ENCODE assay signal across 1 cellular context in the genomic region with DNA sequence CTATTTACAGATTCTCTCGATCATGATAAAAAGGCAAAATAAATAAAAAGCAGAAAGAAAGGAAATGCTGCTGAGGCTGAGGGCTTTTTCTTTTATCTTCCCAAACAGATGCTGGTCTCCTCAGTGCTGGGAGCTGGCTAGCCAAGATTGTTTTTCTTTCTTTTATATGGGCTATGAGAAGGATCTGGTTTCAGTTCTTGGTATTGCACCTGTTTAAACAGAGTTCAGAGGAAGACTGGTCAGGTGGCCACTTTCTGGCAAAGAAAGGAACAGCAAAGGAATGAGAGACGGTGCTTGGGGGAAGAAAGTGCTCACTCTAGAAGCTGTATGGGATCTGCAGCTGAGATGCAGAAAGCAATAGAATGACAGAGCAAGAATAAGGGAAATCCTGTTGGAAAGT.
TF ChIP-seq lines count a peak whose summit lies in the region.

No MANE protein-coding gene starts in this region.

TF ChIP-seq in HEK293, 187 proteins besides CTCF, POLR2A, EP300 and RAD21:
- TF ChIP-seq, protein P1, sequence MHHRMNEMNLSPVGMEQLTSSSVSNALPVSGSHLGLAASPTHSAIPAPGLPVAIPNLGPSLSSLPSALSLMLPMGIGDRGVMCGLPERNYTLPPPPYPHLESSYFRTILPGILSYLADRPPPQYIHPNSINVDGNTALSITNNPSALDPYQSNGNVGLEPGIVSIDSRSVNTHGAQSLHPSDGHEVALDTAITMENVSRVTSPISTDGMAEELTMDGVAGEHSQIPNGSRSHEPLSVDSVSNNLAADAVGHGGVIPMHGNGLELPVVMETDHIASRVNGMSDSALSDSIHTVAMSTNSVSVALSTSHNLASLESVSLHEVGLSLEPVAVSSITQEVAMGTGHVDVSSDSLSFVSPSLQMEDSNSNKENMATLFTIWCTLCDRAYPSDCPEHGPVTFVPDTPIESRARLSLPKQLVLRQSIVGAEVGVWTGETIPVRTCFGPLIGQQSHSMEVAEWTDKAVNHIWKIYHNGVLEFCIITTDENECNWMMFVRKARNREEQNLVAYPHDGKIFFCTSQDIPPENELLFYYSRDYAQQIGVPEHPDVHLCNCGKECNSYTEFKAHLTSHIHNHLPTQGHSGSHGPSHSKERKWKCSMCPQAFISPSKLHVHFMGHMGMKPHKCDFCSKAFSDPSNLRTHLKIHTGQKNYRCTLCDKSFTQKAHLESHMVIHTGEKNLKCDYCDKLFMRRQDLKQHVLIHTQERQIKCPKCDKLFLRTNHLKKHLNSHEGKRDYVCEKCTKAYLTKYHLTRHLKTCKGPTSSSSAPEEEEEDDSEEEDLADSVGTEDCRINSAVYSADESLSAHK (tag by site-specific recombination; IDR thresholded peaks at IDR 0.05) = no peak
- TF ChIP-seq ZXDB (tag by site-specific recombination; IDR thresholded peaks at IDR 0.05) = peak; percentile 39; the same call in 1 of the 2 replicates
- TF ChIP-seq ZNF10 (tag by site-specific recombination; IDR thresholded peaks at IDR 0.05) = peak; percentile 74; the same call in 1 of the 2 replicates
- peak; percentile 75 for TF ChIP-seq PRDM1 (tag by site-specific recombination; IDR thresholded peaks at IDR 0.05)
- peak; percentile 90 for TF ChIP-seq FEZF1 (tag by site-specific recombination; IDR thresholded peaks at IDR 0.05)
- TF ChIP-seq ZNF624 (tag by site-specific recombination; IDR thresholded peaks at IDR 0.05) = no peak
- TF ChIP-seq, protein P2, sequence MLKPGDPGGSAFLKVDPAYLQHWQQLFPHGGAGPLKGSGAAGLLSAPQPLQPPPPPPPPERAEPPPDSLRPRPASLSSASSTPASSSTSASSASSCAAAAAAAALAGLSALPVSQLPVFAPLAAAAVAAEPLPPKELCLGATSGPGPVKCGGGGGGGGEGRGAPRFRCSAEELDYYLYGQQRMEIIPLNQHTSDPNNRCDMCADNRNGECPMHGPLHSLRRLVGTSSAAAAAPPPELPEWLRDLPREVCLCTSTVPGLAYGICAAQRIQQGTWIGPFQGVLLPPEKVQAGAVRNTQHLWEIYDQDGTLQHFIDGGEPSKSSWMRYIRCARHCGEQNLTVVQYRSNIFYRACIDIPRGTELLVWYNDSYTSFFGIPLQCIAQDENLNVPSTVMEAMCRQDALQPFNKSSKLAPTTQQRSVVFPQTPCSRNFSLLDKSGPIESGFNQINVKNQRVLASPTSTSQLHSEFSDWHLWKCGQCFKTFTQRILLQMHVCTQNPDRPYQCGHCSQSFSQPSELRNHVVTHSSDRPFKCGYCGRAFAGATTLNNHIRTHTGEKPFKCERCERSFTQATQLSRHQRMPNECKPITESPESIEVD (tag by site-specific recombination; IDR thresholded peaks at IDR 0.05) = peak; percentile 87
- 0 out of 2 replicates have a peak, but pooled peaks have one; percentile 40 for TF ChIP-seq ZSCAN30 (tag by site-specific recombination; IDR thresholded peaks at IDR 0.05)
- 0 out of 2 replicates have a peak, but pooled peaks have one; percentile 48 for TF ChIP-seq ZNF596 (tag by site-specific recombination; IDR thresholded peaks at IDR 0.05)
- TF ChIP-seq WT1 (tag by site-specific recombination; IDR thresholded peaks at IDR 0.05) = peak; percentile 56; the same call in 1 of the 2 replicates
- TF ChIP-seq IKZF3 (tag by site-specific recombination; IDR thresholded peaks at IDR 0.05) = peak; percentile 88
- TF ChIP-seq ZNF354C (tag by site-specific recombination; IDR thresholded peaks at IDR 0.05; ENCODE audit: borderline replicate concordance, low read depth) = no peak
- TF ChIP-seq SCRT1 (tag by site-specific recombination; IDR thresholded peaks at IDR 0.05; ENCODE audit: borderline replicate concordance) = 0 out of 2 replicates have a peak, but pooled peaks have one; percentile 10
- 0 out of 2 replicates have a peak, but pooled peaks have one; percentile 19 for TF ChIP-seq ZNF184 (tag by site-specific recombination; IDR thresholded peaks at IDR 0.05)
- no peak for TF ChIP-seq ZNF560 (tag by site-specific recombination; IDR thresholded peaks at IDR 0.05; ENCODE audit: borderline replicate concordance)
- 0 out of 2 replicates have a peak, but pooled peaks have one; percentile 64 for TF ChIP-seq ZNF843 (tag by site-specific recombination; IDR thresholded peaks at IDR 0.05)
- 0 out of 2 replicates have a peak, but pooled peaks have one; percentile 42 for TF ChIP-seq ZNF561 (tag by site-specific recombination; IDR thresholded peaks at IDR 0.05; ENCODE audit: borderline replicate concordance)
- TF ChIP-seq ZNF830 (tag by site-specific recombination; IDR thresholded peaks at IDR 0.05; ENCODE audit: low read depth) = no peak
- no peak for TF ChIP-seq ZNF416 (tag by site-specific recombination; IDR thresholded peaks at IDR 0.05)
- peak; percentile 73 for TF ChIP-seq OSR2 (tag by site-specific recombination; IDR thresholded peaks at IDR 0.05)
- TF ChIP-seq ZBTB20 (tag by site-specific recombination; IDR thresholded peaks at IDR 0.05) = no peak
- TF ChIP-seq ZNF777 (tag by site-specific recombination; IDR thresholded peaks at IDR 0.05; ENCODE audit: borderline replicate concordance) = no peak
